26 cellular contexts compared by ENCODE assay signal in genomic region chr14:80681651-80682050, GRCh38.
DNase-seq lines count a peak whose midpoint lies in the region; ATAC-seq and TF ChIP-seq lines count a peak whose summit lies in the region.
"Had no signal": no experiment of that assay in that cellular context is flagged by ENCODE, and none has a peak within 500 bp of the region (broad histone marks: within the 10 kb centered on the region; RNA-seq: fewer than 3 reads in every experiment).

No MANE protein-coding gene starts in this region.

- CTCF ChIA-PET in A673 (lab: Charles Lee) = no interaction called here

- H3K36me3 ChIP-seq in A673 (ENCODE audit: insufficient read depth, low read length, poor library complexity, severe bottlenecking) = no peaks in the 10 kb centered on the region
- H3K36me3 ChIP-seq: Peyer's patch had no signal

- H3K4me1 ChIP-seq in A673 (ENCODE audit: insufficient read depth, low read length, poor library complexity, severe bottlenecking) = no peaks in the 10 kb centered on the region
- H3K4me1 ChIP-seq: Peyer's patch had no signal

- POLR2A ChIA-PET in A673 (lab: Charles Lee; ENCODE audit: low non-redundant PET) = no interaction called here

- intact Hi-C loops in A673 (cut with micrococcal nuclease; ENCODE audit: unreplicated experiment) = no loop called here

- no peak overlapping the region for H3K27ac ChIP-seq in A673 (ENCODE audit: low read depth, low read length, poor library complexity, severe bottlenecking)
- H3K27ac ChIP-seq: HL-60, Peyer's patch had no signal

- TF ChIP-seq CTCF in A673 (conservative IDR thresholded peaks at IDR 0.05; ENCODE audit: low read depth, low read length) = no peak

- H3K27me3 ChIP-seq in A673 (replicated peaks; ENCODE audit: insufficient read depth, low read depth, low read length, poor library complexity) = no peaks in the 10 kb centered on the region
- H3K27me3 ChIP-seq: Peyer's patch had no signal

- ATAC-seq in GM21576 (IDR thresholded peaks at IDR 0.05; ENCODE audit: unreplicated experiment) = no peak
- ATAC-seq: CD8-positive, alpha-beta T cell had no signal

- BruUV-seq in A673 (replicated peaks; lab: Mats Ljungman, UMichigan) = no TSS peak

- DNase-seq in A673 (ENCODE audit: low spot score) (peak; percentile 10), HT1080 (ENCODE audit: low read depth) (peak; percentile 53), amniotic epithelial cell (ENCODE audit: low read depth) (peak; percentile 37), iris pigment epithelial cell (ENCODE audit: low read depth) (peak; percentile 61), GOT3 (lab: John Stamatoyannopoulos, UW) (no peak)
- no peak for DNase-seq in stimulated activated CD4-positive, alpha-beta T cell treated with anti-CD3 and anti-CD28 coated beads, Interleukin-1b, Interleukin-23, amount 100 ng/mL, for 48 hours
- DNase-seq: 8988T; AML-193; C1 segment of cervical spinal cord; CD8-positive, alpha-beta T cell; DMS153; GF-D8; H7; KG1; MV-4-11; NCI-H1694; NCI-H2081; NCI-H2171; NCI-H345; NCI-H524; NCI-H774; NK-92 treated with Interleukin-12 subunit alpha and Interleukin-12 subunit beta, amount 100 ng/mL, for 24 hours; Peyer's patch; Right ventricle myocardium superior had no signal

- H3K9me3 ChIP-seq in A673 (ENCODE audit: low read depth, low read length, poor library complexity, severe bottlenecking) = peaks cover 9% of the 10 kb centered on the region
- H3K9me3 ChIP-seq: Peyer's patch had no signal

- H3K4me3 ChIP-seq in A673 (ENCODE audit: low read depth, low read length, poor library complexity, severe bottlenecking) = no peak overlapping the region
- H3K4me3 ChIP-seq: Peyer's patch had no signal

Comparison
In these comparisons a context has a peak if more than half of its experiments do, and no peak if none do; other contexts are left out.
1. DNase-seq: peak in A673 (single experiment), HT1080 (single experiment), amniotic epithelial cell (single experiment) and iris pigment epithelial cell (single experiment); none in GOT3 (single experiment) and stimulated activated CD4-positive, alpha-beta T cell treated with anti-CD3 and anti-CD28 coated beads, Interleukin-1b, Interleukin-23, amount 100 ng/mL, for 48 hours (single experiment).